In the genomic region with DNA sequence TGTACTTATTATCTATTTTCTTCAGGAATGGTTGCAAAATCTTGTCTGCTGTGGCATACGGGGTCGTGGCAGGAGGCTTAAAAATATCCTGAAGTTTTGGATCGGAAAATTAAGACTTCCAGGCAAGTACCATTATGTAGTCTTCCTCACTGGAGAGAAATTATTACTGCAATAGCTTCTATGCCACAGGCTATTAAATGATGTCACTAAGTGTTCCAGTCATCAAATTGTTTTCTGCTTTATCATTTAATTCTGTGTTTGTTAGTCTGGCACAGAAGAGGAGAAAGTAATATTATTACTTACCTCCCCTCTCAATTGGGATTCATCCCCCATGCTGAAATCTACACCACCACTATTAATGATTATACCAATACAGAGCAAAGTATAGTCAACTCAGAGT, we compare ENCODE assay signal across 18 cellular contexts.
DNase-seq lines count a peak whose midpoint lies in the region; ATAC-seq, FAIRE-seq and TF ChIP-seq lines count a peak whose summit lies in the region.
"Had no signal": no experiment of that assay in that cellular context is flagged by ENCODE, and none has a peak within 500 bp of the region (broad histone marks: within the 10 kb centered on the region; RNA-seq: fewer than 3 reads in every experiment).

No MANE protein-coding gene starts in this region.

- H3K4me3 Mint-ChIP-seq in HFFc6: no peak overlapping the region
- H3K4me3 Mint-ChIP-seq: CD14-positive monocyte; CD4-positive, alpha-beta memory T cell; H9 had no signal

- DNase-seq in EH (ENCODE audit: low read depth) (peak; percentile 25), HFFc6 (peak; percentile 8), bronchial epithelial cell (ENCODE audit: low read depth) (peak; percentile 57), foreskin fibroblast (peak; percentile 1 to 17), KG1 (lab: John Stamatoyannopoulos, UW) (no peak), iPS-NIHi7 (ENCODE audit: extremely low spot score) (no peak)
- no peak for DNase-seq in activated naive CD4-positive, alpha-beta T cell (lab: John Stamatoyannopoulos, UW)
- DNase-seq: CD4-positive, alpha-beta memory T cell; DMS153; DMS79; H9 had no signal

- H3K9me3 Mint-ChIP-seq in HFFc6: no peaks in the 10 kb centered on the region
- H3K9me3 Mint-ChIP-seq: H9 had no signal

- H3K4me1 Mint-ChIP-seq in HFFc6 (ENCODE audit: low read depth): peaks cover 19% of the 10 kb centered on the region
- H3K4me1 Mint-ChIP-seq: CD14-positive monocyte; CD4-positive, alpha-beta memory T cell had no signal

- no peak for ATAC-seq in HG02642 (IDR thresholded peaks at IDR 0.05; ENCODE audit: poor library complexity, unreplicated experiment)
- ATAC-seq: A549 had no signal

- no peak overlapping the region for H3K4me3 ChIP-seq in bronchial epithelial cell (ENCODE audit: low read depth, low read length)
- no peak overlapping the region for H3K4me3 ChIP-seq in foreskin fibroblast (ENCODE audit: low read depth in 1 of 2, low read length in 2 of 2)
- H3K4me3 ChIP-seq: A549, BLaER1 had no signal

- no peak for FAIRE-seq in bronchial epithelial cell (lab: Jason Lieb, UNC)
- FAIRE-seq: A549, G401.6, GM12891, H1 had no signal

- no peaks in the 10 kb centered on the region for H3K27me3 Mint-ChIP-seq in HFFc6 (ENCODE audit: insufficient read depth)
- H3K27me3 Mint-ChIP-seq: CD4-positive, alpha-beta memory T cell had no signal

- no peak overlapping the region for H3K27ac Mint-ChIP-seq in HFFc6
- H3K27ac Mint-ChIP-seq: CD14-positive monocyte; CD4-positive, alpha-beta memory T cell; H9 had no signal

- no peaks in the 10 kb centered on the region for H3K36me3 ChIP-seq in bronchial epithelial cell (ENCODE audit: control insufficient read depth, insufficient read depth, low read length)
- H3K36me3 ChIP-seq: BLaER1 had no signal

- no peaks in the 10 kb centered on the region for H3K27me3 ChIP-seq in bronchial epithelial cell (ENCODE audit: control insufficient read depth, insufficient read depth, low read length)
- H3K27me3 ChIP-seq: BLaER1 had no signal

- no peaks in the 10 kb centered on the region for H3K36me3 Mint-ChIP-seq in HFFc6 (ENCODE audit: low read depth)
- H3K36me3 Mint-ChIP-seq: CD14-positive monocyte; CD4-positive, alpha-beta memory T cell had no signal

- TF ChIP-seq CTCF in HFFc6 (IDR thresholded peaks at IDR 0.05) (no peak), bronchial epithelial cell (IDR thresholded peaks at IDR 0.05; ENCODE audit: insufficient read depth, low read length, severe bottlenecking) (no peak), foreskin fibroblast (IDR thresholded peaks at IDR 0.05; ENCODE audit: low read depth, low read length) (no peak)

Comparison
In these comparisons a context has a peak if more than half of its experiments do, and no peak if none do; other contexts are left out.
1. DNase-seq: peak in EH (single experiment), HFFc6 (single experiment), bronchial epithelial cell (single experiment) and foreskin fibroblast (2 of 2); none in KG1 (single experiment), iPS-NIHi7 (single experiment) and activated naive CD4-positive, alpha-beta T cell (0 of 4).